Comparison of ENCODE assay signal across 1 cellular context in the genomic region with DNA sequence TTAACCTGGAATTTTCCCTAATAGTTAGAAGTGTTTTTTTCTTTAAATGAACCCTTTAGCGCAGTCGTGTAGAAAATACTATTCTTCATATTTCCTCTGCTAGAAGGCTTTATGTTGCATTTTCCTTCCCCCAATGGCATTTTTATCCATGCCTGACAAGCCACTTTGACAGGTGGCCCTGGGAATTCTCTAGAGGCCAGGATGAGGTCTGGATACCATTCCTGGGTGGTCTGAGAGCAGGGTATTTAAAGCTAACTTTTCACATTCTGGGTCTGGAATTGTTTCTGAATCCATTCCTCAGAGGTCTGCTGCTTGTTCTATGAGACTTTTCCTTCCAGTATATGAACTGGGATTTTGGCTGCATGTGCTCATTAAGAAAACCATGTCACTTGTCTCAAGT.
TF ChIP-seq lines count a peak whose summit lies in the region.

No MANE protein-coding gene starts in this region.

TF ChIP-seq in SK-N-SH, 30 proteins besides CTCF, POLR2A, EP300 and RAD21 (continued from another document):
- no peak for TF ChIP-seq REST (IDR thresholded peaks at IDR 0.05; ENCODE audit: low read depth, low read length)
- no peak for TF ChIP-seq USF2 (IDR thresholded peaks at IDR 0.05; ENCODE audit: borderline replicate concordance, low read depth, low read length)
